Comparison of ENCODE assay signal across 12 cellular contexts in the genomic region with DNA sequence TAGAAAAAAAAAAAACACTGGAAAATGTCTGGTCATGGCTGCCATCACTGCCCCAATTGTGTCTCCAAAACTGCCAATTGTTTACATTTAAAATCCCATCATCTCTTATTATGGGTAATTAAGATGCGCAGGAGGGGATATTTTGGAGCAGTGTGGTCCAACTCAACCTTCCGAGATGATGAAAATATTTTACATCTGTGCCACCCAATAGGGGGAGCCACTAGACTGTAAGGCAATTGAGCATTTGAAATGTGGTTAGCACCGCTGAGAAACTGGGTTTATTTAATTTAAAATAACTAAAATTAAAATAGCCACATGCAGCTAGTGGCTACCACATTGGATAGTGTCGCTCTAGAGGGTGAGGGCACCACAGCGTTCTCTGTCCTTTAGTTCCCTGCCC. TPM values are rescaled to one million over a fixed set of nuclear protein-coding genes. Genes with fewer than 3 reads are reported as not detected.
DNase-seq lines count a peak whose midpoint lies in the region; ATAC-seq, FAIRE-seq and TF ChIP-seq lines count a peak whose summit lies in the region.
"Had no signal": no experiment of that assay in that cellular context is flagged by ENCODE, and none has a peak within 500 bp of the region (broad histone marks: within the 10 kb centered on the region; RNA-seq: fewer than 3 reads in every experiment).

No MANE protein-coding gene starts in this region.

- TF ChIP-seq CTCF in HFF-Myc (IDR thresholded peaks at IDR 0.05; ENCODE audit: low read depth, low read length, missing control alignments): peak; percentile 39
- peak; percentile 62 for TF ChIP-seq CTCF in activated CD8-positive, alpha-beta T cell treated with anti-CD3 and anti-CD28 coated beads for 36 hours (IDR thresholded peaks at IDR 0.05)

- POLR2A ChIA-PET in activated CD8-positive, alpha-beta T cell treated with anti-CD3 and anti-CD28 coated beads for 36 hours (lab: Charles Lee): no interaction called here

- no peaks in the 10 kb centered on the region for H3K36me3 ChIP-seq in mesendoderm (ENCODE audit: control insufficient read depth, insufficient read depth, low read length)
- H3K36me3 ChIP-seq: thoracic aorta had no signal

- no peaks in the 10 kb centered on the region for H3K27me3 ChIP-seq in mesendoderm (ENCODE audit: insufficient read depth, low read length, poor library complexity)

- H3K9ac ChIP-seq in mesendoderm (ENCODE audit: low read length): no peak overlapping the region

- DNase-seq in DMS 273 (lab: John Stamatoyannopoulos, UW; ENCODE audit: unreplicated experiment) (peak; percentile 52), DMS 273 treated with DMSO at 0.1 percent for 48 hours (lab: John Stamatoyannopoulos, UW) (no peak), HFF-Myc (ENCODE audit: extremely low read depth, low read depth) (no peak), mesendoderm (peak; percentile 29), DMS114 treated with DMSO at 0.1 percent for 48 hours (lab: John Stamatoyannopoulos, UW; ENCODE audit: unreplicated experiment) (no peak), GM12891 (ENCODE audit: insufficient read length, low spot score) (no peak), HuH-7.5 (ENCODE audit: low spot score) (no peak)
- peak; percentile 36 for DNase-seq in activated CD8-positive, alpha-beta T cell treated with anti-CD3 and anti-CD28 coated beads for 36 hours
- DNase-seq: SIG-M5 had no signal

- no peak overlapping the region for H2BK5ac ChIP-seq in mesendoderm (ENCODE audit: low read length)

- intact Hi-C loops in activated CD8-positive, alpha-beta T cell treated with anti-CD3 and anti-CD28 coated beads for 36 hours (cut with micrococcal nuclease): no loop called here

- H2BK15ac ChIP-seq in mesendoderm (replicated peaks; ENCODE audit: low read depth): no peak overlapping the region

- H4K8ac ChIP-seq in mesendoderm (ENCODE audit: low read depth, low read length): no peak overlapping the region

- H3K4me3 ChIP-seq in HFF-Myc (replicated peaks; ENCODE audit: low read depth, low read length) (no peak overlapping the region), mesendoderm (ENCODE audit: low read length) (no peak overlapping the region)
- H3K4me3 ChIP-seq: thoracic aorta had no signal

- no peak for TF ChIP-seq POLR2A in GM12891 (IDR thresholded peaks at IDR 0.05; ENCODE audit: low read depth, low read length)

- no peaks in the 10 kb centered on the region for H3K79me2 ChIP-seq in mesendoderm (ENCODE audit: control insufficient read depth, insufficient read depth, low read length)

- no peak overlapping the region for H3K56ac ChIP-seq in mesendoderm (ENCODE audit: low read length)

- H2AK5ac ChIP-seq in mesendoderm (ENCODE audit: low read length): no peak overlapping the region

- H3K27ac ChIP-seq in mesendoderm (ENCODE audit: low read depth, low read length): no peak overlapping the region
- H3K27ac ChIP-seq: thoracic aorta had no signal

- peaks cover 14% of the 10 kb centered on the region for H3K27me3 Mint-ChIP-seq in activated CD8-positive, alpha-beta T cell treated with anti-CD3 and anti-CD28 coated beads for 36 hours

- no peaks in the 10 kb centered on the region for H3K4me1 ChIP-seq in mesendoderm (ENCODE audit: control insufficient read depth, low read depth, low read length)

- no CpG with 5 or more reads among the region's 5 CpGs for WGBS in mesendoderm (ENCODE audit: extremely low coverage, insufficient coverage, low lambda C conversion rate)

- no peak for FAIRE-seq in GM12891 (lab: Jason Lieb, UNC)
- FAIRE-seq: A204.1 had no signal

- no peak overlapping the region for H3K27ac Mint-ChIP-seq in activated CD8-positive, alpha-beta T cell treated with anti-CD3 and anti-CD28 coated beads for 36 hours

- CTCF ChIA-PET in activated CD8-positive, alpha-beta T cell treated with anti-CD3 and anti-CD28 coated beads for 36 hours (lab: Charles Lee): interaction anchor here (0.8 to 2.0 kb wide), 5 partner anchors 21 to 190 kb away, joined by 3 to 7 read pairs (median 3); no protein-coding TSS in a partner anchor

- H3K23ac ChIP-seq in mesendoderm (ENCODE audit: low read length): no peak overlapping the region

- H2BK120ac ChIP-seq in mesendoderm (ENCODE audit: low read depth, low read length): no peak overlapping the region

- no peak overlapping the region for H3K4ac ChIP-seq in mesendoderm (ENCODE audit: low read depth, low read length)

- H3K4me2 ChIP-seq in mesendoderm (ENCODE audit: low read length): no peak overlapping the region

- no peaks in the 10 kb centered on the region for H3K9me3 Mint-ChIP-seq in activated CD8-positive, alpha-beta T cell treated with anti-CD3 and anti-CD28 coated beads for 36 hours
- H3K9me3 Mint-ChIP-seq: central memory CD8-positive, alpha-beta T cell had no signal

- no peak overlapping the region for H4K5ac ChIP-seq in mesendoderm (ENCODE audit: low read length)

- no peak overlapping the region for H3K18ac ChIP-seq in mesendoderm (ENCODE audit: low read length)

- peaks cover 4% of the 10 kb centered on the region for H3K4me1 Mint-ChIP-seq in activated CD8-positive, alpha-beta T cell treated with anti-CD3 and anti-CD28 coated beads for 36 hours (ENCODE audit: low read depth)
- H3K4me1 Mint-ChIP-seq: central memory CD8-positive, alpha-beta T cell had no signal

- H3K4me3 Mint-ChIP-seq in activated CD8-positive, alpha-beta T cell treated with anti-CD3 and anti-CD28 coated beads for 36 hours: no peak overlapping the region
- H3K4me3 Mint-ChIP-seq: central memory CD8-positive, alpha-beta T cell had no signal

- no peaks in the 10 kb centered on the region for H3K36me3 Mint-ChIP-seq in activated CD8-positive, alpha-beta T cell treated with anti-CD3 and anti-CD28 coated beads for 36 hours (ENCODE audit: low read depth)

- no peaks in the 10 kb centered on the region for H3K79me1 ChIP-seq in mesendoderm (ENCODE audit: low read length)

- ATAC-seq in activated CD8-positive, alpha-beta T cell treated with anti-CD3 and anti-CD28 coated beads for 36 hours: no peak

TF ChIP-seq in GM12891, 5 proteins besides CTCF, POLR2A, EP300 and RAD21:
- no peak for TF ChIP-seq SPI1 (IDR thresholded peaks at IDR 0.05; ENCODE audit: low read depth, low read length)
- no peak for TF ChIP-seq POLR2AphosphoS5 (IDR thresholded peaks at IDR 0.05; ENCODE audit: low read depth, low read length)
- TF ChIP-seq PAX5 (IDR thresholded peaks at IDR 0.05; ENCODE audit: insufficient read depth, low read length, severe bottlenecking): no peak
- TF ChIP-seq POU2F2 (IDR thresholded peaks at IDR 0.05; ENCODE audit: low read depth, low read length): no peak

RNA-seq across cellular contexts. Expression of gene MPO, which starts 3.6 kb away (rescaled TPM):
- total RNA-seq in activated CD8-positive, alpha-beta T cell treated with anti-CD3 and anti-CD28 coated beads for 36 hours: not detected
- 0.03 TPM for polyA plus RNA-seq in mesendoderm (2013, experiment 1 of 2)
- polyA plus RNA-seq in mesendoderm (2013, experiment 2 of 2): 0.08 TPM
- 0.15 TPM for polyA plus RNA-seq in GM12891 (2012; ENCODE audit: low read depth, missing spikeins)

RNA-seq across cellular contexts. Expression of gene LPO, which starts 38.7 kb away (rescaled TPM):
- not detected for total RNA-seq in activated CD8-positive, alpha-beta T cell treated with anti-CD3 and anti-CD28 coated beads for 36 hours
- polyA plus RNA-seq in mesendoderm (2013, experiment 1 of 2): 0.08 TPM
- 0.15 TPM for polyA plus RNA-seq in mesendoderm (2013, experiment 2 of 2)
- 0.40 TPM for polyA plus RNA-seq in GM12891 (2012; ENCODE audit: low read depth, missing spikeins)
- total RNA-seq: thoracic aorta had no signal

RNA-seq across cellular contexts. Expression of gene TSPOAP1, which starts 51.5 kb away (rescaled TPM):
- 10 to 100 TPM; 21.1 to 24.1 TPM for total RNA-seq in activated CD8-positive, alpha-beta T cell treated with anti-CD3 and anti-CD28 coated beads for 36 hours
- polyA plus RNA-seq in mesendoderm (2013, experiment 1 of 2): 0.93 TPM
- polyA plus RNA-seq in mesendoderm (2013, experiment 2 of 2): 0.78 TPM
- polyA plus RNA-seq in GM12891 (2012; ENCODE audit: low read depth, missing spikeins): 11.0 TPM

RNA-seq across cellular contexts. Expression of gene MKS1, which starts 58.1 kb away (rescaled TPM):
- 10 to 100 TPM; 20.7 to 24.8 TPM for total RNA-seq in activated CD8-positive, alpha-beta T cell treated with anti-CD3 and anti-CD28 coated beads for 36 hours
- 8.1 TPM for polyA plus RNA-seq in mesendoderm (2013, experiment 1 of 2)
- 9.0 TPM for polyA plus RNA-seq in mesendoderm (2013, experiment 2 of 2)
- polyA plus RNA-seq in GM12891 (2012; ENCODE audit: low read depth, missing spikeins): 9.7 TPM

Comparison
In these comparisons a context has a peak if more than half of its experiments do, and no peak if none do; other contexts are left out.
1. DNase-seq: peak in DMS 273 (single experiment), activated CD8-positive, alpha-beta T cell treated with anti-CD3 and anti-CD28 coated beads for 36 hours (single experiment) and mesendoderm (single experiment); none in DMS 273 treated with DMSO at 0.1 percent for 48 hours (single experiment), HFF-Myc (single experiment), DMS114 treated with DMSO at 0.1 percent for 48 hours (single experiment), GM12891 (single experiment) and HuH-7.5 (single experiment).